In genomic region chr12:54438506-54438905, GRCh38 we compare ENCODE assay signal across 24 cellular contexts. TPM values are rescaled to one million over a fixed set of nuclear protein-coding genes. Genes with fewer than 3 reads are reported as not detected.
"Had no signal": no experiment of that assay in that cellular context is flagged by ENCODE, and none has a peak within 500 bp of the region (broad histone marks: within the 10 kb centered on the region; RNA-seq: fewer than 3 reads in every experiment).

No MANE protein-coding gene starts in this region.

- H3K27ac Mint-ChIP-seq: nephron; progenitor cell of endocrine pancreas; stimulated activated naive B cell treated with anti-CD40 and anti-IgM and Interleukin-4, amounts not matched to agents 10 μg/mL and 1 μg/mL and 100 μg/mL, for 72 hours; type B pancreatic cell had no signal

- H3K9me3 ChIP-seq: esophagus squamous epithelium, mucosa of descending colon, pancreas, right lobe of liver, spleen, testis, uterus had no signal

- H3K36me3 Mint-ChIP-seq: stimulated activated naive B cell treated with anti-CD40 and anti-IgM and Interleukin-4, amounts not matched to agents 10 μg/mL and 1 μg/mL and 100 μg/mL, for 72 hours; type B pancreatic cell had no signal

- H3K4me1 ChIP-seq: testis, uterus had no signal

- H3K27me3 Mint-ChIP-seq: central memory CD8-positive, alpha-beta T cell; stimulated activated naive CD8-positive, alpha-beta T cell treated with anti-CD3 and anti-CD28 coated beads, Interleukin-15, amount 100 ng/mL, for 72 hours had no signal

- DNase-seq: effector memory CD4-positive, alpha-beta T cell; esophagus squamous epithelium; left colon; mammary epithelial cell; mucosa of descending colon; occipital lobe; pancreas; right lobe of liver; spleen; stimulated activated CD4-positive, alpha-beta T cell treated with anti-CD3 and anti-CD28 coated beads, Interleukin-15, amount 100 ng/mL, for 24 hours; stimulated activated CD4-positive, alpha-beta T cell treated with anti-CD3 and anti-CD28 coated beads, Interleukin-1b, Interleukin-23, amount 100 ng/mL, for 48 hours; stimulated activated CD4-positive, alpha-beta T cell treated with anti-CD3 and anti-CD28 coated beads, Interleukin-4, amount 100 ng/mL, for 24 hours; stimulated activated naive B cell treated with anti-CD40 and anti-IgM and Interleukin-4, amounts not matched to agents 10 μg/mL and 1 μg/mL and 100 μg/mL, for 72 hours; stimulated activated naive CD8-positive, alpha-beta T cell treated with anti-CD3 and anti-CD28 coated beads, Interleukin-15, amount 100 ng/mL, for 72 hours; testis; uterus had no signal

- H3K36me3 ChIP-seq: esophagus squamous epithelium, pancreas, right lobe of liver, spleen, uterus had no signal

- H3K4me3 Mint-ChIP-seq: central memory CD8-positive, alpha-beta T cell; nephron; stimulated activated naive B cell treated with anti-CD40 and anti-IgM and Interleukin-4, amounts not matched to agents 10 μg/mL and 1 μg/mL and 100 μg/mL, for 72 hours; stimulated activated naive CD8-positive, alpha-beta T cell treated with anti-CD3 and anti-CD28 coated beads, Interleukin-15, amount 100 ng/mL, for 72 hours; type B pancreatic cell had no signal

- H3K27me3 ChIP-seq: pancreas, right lobe of liver, testis, uterus had no signal

- H3K9me3 Mint-ChIP-seq: central memory CD8-positive, alpha-beta T cell; nephron; stimulated activated naive B cell treated with anti-CD40 and anti-IgM and Interleukin-4, amounts not matched to agents 10 μg/mL and 1 μg/mL and 100 μg/mL, for 72 hours; stimulated activated naive CD8-positive, alpha-beta T cell treated with anti-CD3 and anti-CD28 coated beads, Interleukin-15, amount 100 ng/mL, for 72 hours; type B pancreatic cell had no signal

- H3K27ac ChIP-seq: pancreas, spleen, testis had no signal

- H3K4me3 ChIP-seq: esophagus squamous epithelium, mucosa of descending colon, pancreas, right lobe of liver, spleen, testis, uterus had no signal

RNA-seq across cellular contexts. Expression of gene GTSF1, which starts 34.9 kb away (rescaled TPM):
- total RNA-seq: mammary epithelial cell, mucosa of descending colon, myocyte, progenitor cell of endocrine pancreas, skeletal muscle tissue, uterus had no signal
- polyA plus RNA-seq: mammary epithelial cell, pancreas had no signal

RNA-seq across cellular contexts. Expression of gene NCKAP1L, which starts 59.0 kb away (rescaled TPM):
- total RNA-seq: kidney epithelial cell, mammary epithelial cell, myocyte, progenitor cell of endocrine pancreas, renal cortical epithelial cell had no signal
